Comparison of ENCODE assay signal across 8 cellular contexts in genomic region chr11:606245-606644, GRCh38. TPM values are rescaled to one million over a fixed set of nuclear protein-coding genes. Genes with fewer than 3 reads are reported as not detected.
A peak's percentile ranks its signal among the peaks of the same experiment; 100 is the strongest.
DNase-seq lines count a peak whose midpoint lies in the region; ATAC-seq and TF ChIP-seq lines count a peak whose summit lies in the region.
"Had no signal": no experiment of that assay in that cellular context is flagged by ENCODE, and none has a peak within 500 bp of the region (broad histone marks: within the 10 kb centered on the region; RNA-seq: fewer than 3 reads in every experiment).

No MANE protein-coding gene starts in this region.

- H3K9me3 ChIP-seq in HCT116 (ENCODE audit: control insufficient read depth in 1 of 2, insufficient read depth in 1 of 2, low read depth in 1 of 2, low read length in 2 of 2) = no peaks in the 10 kb centered on the region

- no peaks in the 10 kb centered on the region for H3K9me2 ChIP-seq in HCT116 (ENCODE audit: insufficient read depth)

- H3K27me3 ChIP-seq in HCT116 (ENCODE audit: insufficient read depth, low read length) = no peaks in the 10 kb centered on the region

- H4K20me1 ChIP-seq in HCT116 (ENCODE audit: insufficient read depth) = no peaks in the 10 kb centered on the region

- H3K36me3 ChIP-seq in HCT116 (ENCODE audit: control insufficient read depth in 1 of 2, insufficient read depth in 2 of 2, low read length in 2 of 2) = peaks cover 50 to 58% of the 10 kb centered on the region in 2 experiments; a peak in 3 of 4 replicates

- ATAC-seq in HCT116 (peak; percentile 29; the same call in 1 of the 2 replicates), GM18907 (IDR thresholded peaks at IDR 0.05; ENCODE audit: unreplicated experiment) (no peak)

- no peak for TF ChIP-seq POLR2A in HCT116 (IDR thresholded peaks at IDR 0.05; ENCODE audit: borderline replicate concordance, extremely low read depth, insufficient read depth, insufficient read length)

- TF ChIP-seq RAD21 in HCT116 (IDR thresholded peaks at IDR 0.05; ENCODE audit: low read depth) = no peak

- H3K9ac ChIP-seq in HCT116 (ENCODE audit: low read length) = no peak overlapping the region

- H3K27ac ChIP-seq in HCT116 (ENCODE audit: low read depth, low read length) = no peak overlapping the region; the same call in 1 of the 2 replicates

- no peak for DNase-seq in HCT116 (ENCODE audit: low read depth, low spot score)
- DNase-seq in dermis blood vessel endothelial cell = peak; percentile 31
- peak; percentile 91 for DNase-seq in mucosa of gallbladder (ENCODE audit: low spot score)
- no peak for DNase-seq in NCI-H510A (lab: John Stamatoyannopoulos, UW)
- DNase-seq in activated CD4-positive, alpha-beta T cell treated with anti-CD3 and anti-CD28 coated beads, Interleukin-2, amount 50 U/mL, for 48 hours = no peak
- DNase-seq: activated CD4-positive, CD25-positive, alpha-beta regulatory T cell; NCI-H526 had no signal

- no peak for TF ChIP-seq CTCF in HCT116 (IDR thresholded peaks at IDR 0.05 in 2 of 3, conservative IDR thresholded peaks at IDR 0.05 in 1 of 3; ENCODE audit: borderline replicate concordance in 1 of 3, insufficient read depth in 1 of 3, low read depth in 2 of 3, low read length in 2 of 3)

- BruUV-seq in HCT116 (replicated peaks; lab: Mats Ljungman, UMichigan) = no TSS peak

- intact Hi-C loops in HCT116 (cut with micrococcal nuclease) = no loop called here

- H3K79me2 ChIP-seq in HCT116 (ENCODE audit: insufficient read depth, low read length) = peaks cover 29% of the 10 kb centered on the region; the same call in 1 of the 2 replicates

- no peaks in the 10 kb centered on the region for H3K4me1 ChIP-seq in HCT116 (ENCODE audit: control insufficient read depth in 1 of 2, insufficient read depth in 2 of 2, low read length in 2 of 2)

- H3K4me3 ChIP-seq in HCT116 (replicated peaks in 1 of 2; ENCODE audit: low read depth in 1 of 2, low read length in 2 of 2) = no peak overlapping the region

- POLR2A ChIA-PET in HCT116 (lab: Charles Lee) = no interaction called here

- CTCF ChIA-PET in HCT116 (lab: Charles Lee) = no interaction called here

- no peak overlapping the region for H2AFZ ChIP-seq in HCT116 (ENCODE audit: low read depth, low read length, poor library complexity, severe bottlenecking)

- H3K4me2 ChIP-seq in HCT116 (ENCODE audit: low read length) = no peak overlapping the region

- RAD21 ChIA-PET in HCT116 (lab: Charles Lee; ENCODE audit: low non-redundant PET in 1 of 2, low total read pairs in 2 of 2, uncharacterized antibody in 2 of 2, unreplicated experiment in 2 of 2) = no interaction called here

TF ChIP-seq in HCT116, 20 proteins besides CTCF, POLR2A, EP300 and RAD21:
- TF ChIP-seq ZFX (IDR thresholded peaks at IDR 0.05) (no peak), EZH2 (IDR thresholded peaks at IDR 0.05) (no peak), CBX3 (IDR thresholded peaks at IDR 0.05; ENCODE audit: low read depth) (no peak), FOSL1 (IDR thresholded peaks at IDR 0.05; ENCODE audit: low read depth) (no peak)
- TF ChIP-seq, protein P1, sequence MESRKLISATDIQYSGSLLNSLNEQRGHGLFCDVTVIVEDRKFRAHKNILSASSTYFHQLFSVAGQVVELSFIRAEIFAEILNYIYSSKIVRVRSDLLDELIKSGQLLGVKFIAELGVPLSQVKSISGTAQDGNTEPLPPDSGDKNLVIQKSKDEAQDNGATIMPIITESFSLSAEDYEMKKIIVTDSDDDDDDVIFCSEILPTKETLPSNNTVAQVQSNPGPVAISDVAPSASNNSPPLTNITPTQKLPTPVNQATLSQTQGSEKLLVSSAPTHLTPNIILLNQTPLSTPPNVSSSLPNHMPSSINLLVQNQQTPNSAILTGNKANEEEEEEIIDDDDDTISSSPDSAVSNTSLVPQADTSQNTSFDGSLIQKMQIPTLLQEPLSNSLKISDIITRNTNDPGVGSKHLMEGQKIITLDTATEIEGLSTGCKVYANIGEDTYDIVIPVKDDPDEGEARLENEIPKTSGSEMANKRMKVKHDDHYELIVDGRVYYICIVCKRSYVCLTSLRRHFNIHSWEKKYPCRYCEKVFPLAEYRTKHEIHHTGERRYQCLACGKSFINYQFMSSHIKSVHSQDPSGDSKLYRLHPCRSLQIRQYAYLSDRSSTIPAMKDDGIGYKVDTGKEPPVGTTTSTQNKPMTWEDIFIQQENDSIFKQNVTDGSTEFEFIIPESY (IDR thresholded peaks at IDR 0.05; ENCODE audit: extremely low read depth, insufficient replicate concordance, low read length) = no peak

RNA-seq across cellular contexts. Expression of gene IRF7, which starts 9.5 kb away (rescaled TPM):
- total RNA-seq in HCT116 (2021; ENCODE audit: unreplicated experiment) (15.2 TPM), dermis blood vessel endothelial cell (16.8 and 24.2 TPM in 2 replicates), mucosa of gallbladder (54.0 TPM)
- polyA plus RNA-seq in HCT116 (2012) = 17.9 and 24.9 TPM in 2 replicates

RNA-seq across cellular contexts. Expression of gene CDHR5, which starts 18.5 kb away (rescaled TPM):
- total RNA-seq in HCT116 (2021; ENCODE audit: unreplicated experiment) (not detected), dermis blood vessel endothelial cell (not detected in 2 replicates), mucosa of gallbladder (89.6 TPM)
- 0.13 and 0.44 TPM in 2 replicates for polyA plus RNA-seq in HCT116 (2012)

RNA-seq across cellular contexts. Expression of gene SCT, which starts 20.7 kb away (rescaled TPM):
- total RNA-seq in HCT116 (2021; ENCODE audit: unreplicated experiment) = not detected
- not detected in 2 replicates for polyA plus RNA-seq in HCT116 (2012)
- not detected in 2 replicates for total RNA-seq in dermis blood vessel endothelial cell
- total RNA-seq in mucosa of gallbladder = not detected

RNA-seq across cellular contexts. Expression of gene PHRF1, which starts 30.0 kb away (rescaled TPM):
- total RNA-seq in HCT116 (2021; ENCODE audit: unreplicated experiment) (45.5 TPM), dermis blood vessel endothelial cell (27.7 and 31.4 TPM in 2 replicates), mucosa of gallbladder (38.1 TPM)
- 20.3 TPM in 2 replicates for polyA plus RNA-seq in HCT116 (2012)

RNA-seq across cellular contexts. Expression of gene DRD4, which starts 30.8 kb away (rescaled TPM):
- total RNA-seq in HCT116 (2021; ENCODE audit: unreplicated experiment) (2.4 TPM), dermis blood vessel endothelial cell (under 0.01 TPM in 1 of 2 replicates, not detected in the other), mucosa of gallbladder (2.6 TPM)
- polyA plus RNA-seq in HCT116 (2012) = 0.95 and 2.2 TPM in 2 replicates

Comparison
In these comparisons a context has a peak if more than half of its experiments do, and no peak if none do; other contexts are left out.
1. DNase-seq: peak in dermis blood vessel endothelial cell (single experiment) and mucosa of gallbladder (single experiment); none in HCT116 (single experiment), NCI-H510A (single experiment) and activated CD4-positive, alpha-beta T cell treated with anti-CD3 and anti-CD28 coated beads, Interleukin-2, amount 50 U/mL, for 48 hours (0 of 2).
2. RNA of gene CDHR5, which starts 18.5 kb away (total RNA-seq): 89.6 TPM in mucosa of gallbladder (single experiment); not detected in HCT116 (single experiment) and not detected in dermis blood vessel endothelial cell; every median in the first group is over 10 times any median in the second.